ENCODE assay signal across 8 cellular contexts in the genomic region with DNA sequence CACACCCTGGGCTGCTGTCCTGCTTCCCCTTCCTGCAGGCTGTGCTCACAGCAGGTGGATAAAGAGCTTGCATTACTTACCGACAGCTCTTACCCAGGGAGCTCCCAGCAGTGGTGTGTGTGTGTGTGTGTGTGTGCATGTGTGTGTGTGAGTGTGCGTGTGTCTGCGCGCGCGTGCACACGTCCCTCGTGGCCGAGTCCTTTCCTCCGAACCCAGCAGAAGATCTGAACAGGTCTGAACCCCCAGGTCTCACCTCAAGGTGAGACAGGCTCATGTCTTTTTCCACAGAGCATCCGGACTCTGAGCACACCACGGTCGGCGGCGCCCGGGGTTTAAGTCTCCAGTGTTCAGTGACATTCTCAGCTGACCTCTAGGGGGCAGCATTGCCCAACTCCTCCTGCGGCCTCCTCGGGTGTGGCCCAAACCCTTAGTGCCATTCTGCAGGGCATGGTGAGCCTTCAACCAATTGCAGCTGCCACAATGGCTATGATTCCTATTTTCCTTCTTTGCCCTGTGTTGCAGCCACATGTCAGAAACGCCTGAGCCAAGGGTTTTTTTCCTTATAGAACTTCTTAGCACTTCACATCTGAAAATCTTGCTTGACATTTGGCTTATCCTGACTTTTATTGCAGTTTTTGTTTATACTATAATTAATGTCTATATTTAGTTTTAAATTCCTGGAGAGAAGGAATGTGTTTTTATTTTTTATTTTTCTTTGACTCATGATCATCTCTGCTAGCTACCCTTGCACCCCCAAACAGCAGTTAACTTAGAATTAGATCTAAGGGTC.
DNase-seq lines count a peak whose midpoint lies in the region; ATAC-seq and TF ChIP-seq lines count a peak whose summit lies in the region.

No MANE protein-coding gene starts in this region.

- peak; percentile 98 for TF ChIP-seq CTCF in RWPE2 (IDR thresholded peaks at IDR 0.05; ENCODE audit: poor library complexity, severe bottlenecking)
- peak; percentile 82 for TF ChIP-seq CTCF in osteoblast (IDR thresholded peaks at IDR 0.05; ENCODE audit: extremely low read depth, low read depth, low read length)
- TF ChIP-seq CTCF in tibial artery (IDR thresholded peaks at IDR 0.05), result peak; percentile 54 to 67

- no peak overlapping the region for H3K4me3 ChIP-seq in RWPE2 (ENCODE audit: severe bottlenecking)
- no peak overlapping the region for H3K4me3 ChIP-seq in osteoblast (ENCODE audit: insufficient read depth, low read length)
- no peak overlapping the region for H3K4me3 ChIP-seq in tibial artery

- H3K27me3 ChIP-seq in RWPE2 (ENCODE audit: insufficient read depth, poor library complexity, severe bottlenecking) (peaks cover 10% of the 10 kb centered on the region), osteoblast (ENCODE audit: insufficient read depth, low read length) (peaks cover 17% of the 10 kb centered on the region), tibial artery (peaks cover 0 to 24% of the 10 kb centered on the region in 2 donors)

- H3K4me2 ChIP-seq in osteoblast (ENCODE audit: insufficient read depth, low read length), result peak overlapping the region; percentile 2

- H4K20me1 ChIP-seq in osteoblast (ENCODE audit: insufficient read depth, low read length), result no peaks in the 10 kb centered on the region

- intact Hi-C loops in tibial artery (cut with DNase I; ENCODE audit: low total_unique reads), result no loop called here

- peak; percentile 83 for DNase-seq in ELF-1 (ENCODE audit: low read depth, low spot score)
- peak; percentile 78 for DNase-seq in KBM-7
- no peak for DNase-seq in RWPE2 (ENCODE audit: low spot score)
- DNase-seq in activated effector memory CD4-positive, alpha-beta T cell treated with anti-CD3 and anti-CD28 coated beads, Interleukin-2, amount 50 U/mL, for 16 hours, result peak; percentile 92
- peak; percentile 78 for DNase-seq in germinal center (ENCODE audit: low spot score)
- DNase-seq in osteoblast (ENCODE audit: insufficient read length, low spot score, missing footprints), result peak; percentile 87
- no peak for DNase-seq in tibial artery

- H3K27ac ChIP-seq in RWPE2 (ENCODE audit: poor library complexity, severe bottlenecking), result no peak overlapping the region
- no peak overlapping the region for H3K27ac ChIP-seq in osteoblast (ENCODE audit: low read depth, low read length)
- H3K27ac ChIP-seq in tibial artery, result no peak overlapping the region

- no peaks in the 10 kb centered on the region for H3K79me2 ChIP-seq in osteoblast (ENCODE audit: insufficient read depth, low read length)

- H3K36me3 ChIP-seq in RWPE2 (ENCODE audit: low read depth) (no peaks in the 10 kb centered on the region), osteoblast (ENCODE audit: insufficient read depth, low read length) (no peaks in the 10 kb centered on the region), tibial artery (no peaks in the 10 kb centered on the region)

- H3K4me1 ChIP-seq in RWPE2 (ENCODE audit: insufficient read depth, poor library complexity, severe bottlenecking), result no peaks in the 10 kb centered on the region
- no peaks in the 10 kb centered on the region for H3K4me1 ChIP-seq in osteoblast (ENCODE audit: insufficient read depth, low read length)
- H3K4me1 ChIP-seq in tibial artery, result peaks cover 0 to 7% (median 0%) of the 10 kb centered on the region in 4 donors

- H2AFZ ChIP-seq in osteoblast (ENCODE audit: low read length), result peak overlapping the region; percentile 16

- peak; percentile 90 for ATAC-seq in GM21737 (IDR thresholded peaks at IDR 0.05; ENCODE audit: unreplicated experiment)
- ATAC-seq in RWPE2 (ENCODE audit: low read depth), result peak; percentile 87

- in situ Hi-C loops in KBM-7 (cut with MboI; ENCODE audit: low pct_unique_long_range_greater_than_20kb, low sequenced_read_pairs), result loop anchor here (25.0 kb wide), 1 partner anchor 879 kb away; no protein-coding TSS in a partner anchor

- H3K9me3 ChIP-seq in RWPE2 (ENCODE audit: severe bottlenecking) (no peaks in the 10 kb centered on the region), osteoblast (ENCODE audit: low read depth, low read length) (no peaks in the 10 kb centered on the region), tibial artery (no peaks in the 10 kb centered on the region)

Comparison
In these comparisons a context has a peak if more than half of its experiments do, and no peak if none do; other contexts are left out.
1. DNase-seq: peak in ELF-1 (single experiment), KBM-7 (single experiment), activated effector memory CD4-positive, alpha-beta T cell treated with anti-CD3 and anti-CD28 coated beads, Interleukin-2, amount 50 U/mL, for 16 hours (single experiment), germinal center (single experiment) and osteoblast (single experiment); none in RWPE2 (single experiment) and tibial artery (0 of 2).
2. Peak in every context shown above with its lines, with median percentiles within 50 percentile points of each other: CTCF ChIP-seq.